Comparison of ENCODE assay signal across 1 cellular context in genomic region chr7:106660862-106661720, GRCh38.
TF ChIP-seq lines count a peak whose summit lies in the region.

CCDC71L (minus strand) TSS chr7:106661158; CDS start chr7:106660896, 262 bp downstream.

TF ChIP-seq in K562, 482 proteins besides CTCF, POLR2A, EP300 and RAD21 (continued from another document):
- TF ChIP-seq BCLAF1 (IDR thresholded peaks at IDR 0.05; ENCODE audit: borderline replicate concordance in 1 of 2, control insufficient read depth in 1 of 2, low read depth in 2 of 2, low read length in 1 of 2), result no peak
